In genomic region chr6:29722773-29723665, GRCh38 we compare ENCODE assay signal across 8 cellular contexts. TPM values are rescaled to one million over a fixed set of nuclear protein-coding genes. Genes with fewer than 3 reads are reported as not detected.
DNase-seq lines count a peak whose midpoint lies in the region; ATAC-seq and TF ChIP-seq lines count a peak whose summit lies in the region.

Gene HLA-F, plus strand, starts transcription at chr6:29723434. Its CDS starts 30 bp downstream, at chr6:29723464.

- ATAC-seq in HG03159 (IDR thresholded peaks at IDR 0.05; ENCODE audit: unreplicated experiment) (peak; percentile 87), natural killer cell (peak; percentile 80 to 91 (median 86))
- ATAC-seq in stimulated activated memory B cell treated with anti-CD40 and anti-IgM and Interleukin-4, amounts not matched to agents 10 μg/mL and 1 μg/mL and 100 μg/mL, for 72 hours: peak; percentile 98

- peaks cover 46% of the 10 kb centered on the region for H3K4me1 Mint-ChIP-seq in activated T-helper 2 cell treated with anti-CD3 and anti-CD28 coated beads, Interferon-gamma antibody, Interleukin-2, Interleukin-4, amounts not matched to agents 10 μg/mL and 5 μg/mL and 100 μg/mL, durations not matched to agents 14 hours and 24 hours and 36 hours (ENCODE audit: low read depth)
- H3K4me1 Mint-ChIP-seq in natural killer cell: peaks cover 47 to 62% of the 10 kb centered on the region in 2 donors
- H3K4me1 Mint-ChIP-seq in stimulated activated memory B cell treated with anti-CD40 and anti-IgM and Interleukin-4, amounts not matched to agents 10 μg/mL and 1 μg/mL and 100 μg/mL, for 72 hours: peaks cover 50% of the 10 kb centered on the region

- H3K4me3 ChIP-seq in AG09309 (ENCODE audit: control insufficient read depth, low read depth, low read length): peak within 1 kb of the TSS; percentile 76

- peaks cover 48% of the 10 kb centered on the region for H3K36me3 Mint-ChIP-seq in activated T-helper 2 cell treated with anti-CD3 and anti-CD28 coated beads, Interferon-gamma antibody, Interleukin-2, Interleukin-4, amounts not matched to agents 10 μg/mL and 5 μg/mL and 100 μg/mL, durations not matched to agents 14 hours and 24 hours and 36 hours (ENCODE audit: low read depth)
- peaks cover 26% of the 10 kb centered on the region for H3K36me3 Mint-ChIP-seq in natural killer cell
- H3K36me3 Mint-ChIP-seq in stimulated activated memory B cell treated with anti-CD40 and anti-IgM and Interleukin-4, amounts not matched to agents 10 μg/mL and 1 μg/mL and 100 μg/mL, for 72 hours: peaks cover 47% of the 10 kb centered on the region

- no peaks in the 10 kb centered on the region for H3K9me3 Mint-ChIP-seq in activated T-helper 2 cell treated with anti-CD3 and anti-CD28 coated beads, Interferon-gamma antibody, Interleukin-2, Interleukin-4, amounts not matched to agents 10 μg/mL and 5 μg/mL and 100 μg/mL, durations not matched to agents 14 hours and 24 hours and 36 hours
- no peaks in the 10 kb centered on the region for H3K9me3 Mint-ChIP-seq in natural killer cell
- no peaks in the 10 kb centered on the region for H3K9me3 Mint-ChIP-seq in stimulated activated memory B cell treated with anti-CD40 and anti-IgM and Interleukin-4, amounts not matched to agents 10 μg/mL and 1 μg/mL and 100 μg/mL, for 72 hours

- peak; percentile 4 for TF ChIP-seq CTCF in AG09309 (IDR thresholded peaks at IDR 0.05; ENCODE audit: control insufficient read depth, insufficient read depth, low read depth, low read length, missing control alignments)
- TF ChIP-seq CTCF in natural killer cell (IDR thresholded peaks at IDR 0.05): no peak

- peak; percentile 46 for DNase-seq in AG09309 (ENCODE audit: low read depth)
- DNase-seq in OCI-M1 (lab: John Stamatoyannopoulos, UW): peak; percentile 95
- DNase-seq in activated T-helper 2 cell treated with anti-CD3 and anti-CD28 coated beads, Interferon-gamma antibody, Interleukin-2, Interleukin-4, amounts not matched to agents 10 μg/mL and 5 μg/mL and 100 μg/mL, durations not matched to agents 14 hours and 24 hours and 36 hours (ENCODE audit: low spot score): peak; percentile 77
- peak; percentile 84 for DNase-seq in fibroblast of peridontal ligament (ENCODE audit: extremely low read depth)
- DNase-seq in natural killer cell: peak; percentile 81

- H3K27ac Mint-ChIP-seq in activated T-helper 2 cell treated with anti-CD3 and anti-CD28 coated beads, Interferon-gamma antibody, Interleukin-2, Interleukin-4, amounts not matched to agents 10 μg/mL and 5 μg/mL and 100 μg/mL, durations not matched to agents 14 hours and 24 hours and 36 hours: peak within 1 kb of the TSS; percentile 89
- H3K27ac Mint-ChIP-seq in natural killer cell: peak within 1 kb of the TSS; percentile 79 to 94
- H3K27ac Mint-ChIP-seq in stimulated activated memory B cell treated with anti-CD40 and anti-IgM and Interleukin-4, amounts not matched to agents 10 μg/mL and 1 μg/mL and 100 μg/mL, for 72 hours: peak within 1 kb of the TSS; percentile 96

- H3K4me3 Mint-ChIP-seq in activated T-helper 2 cell treated with anti-CD3 and anti-CD28 coated beads, Interferon-gamma antibody, Interleukin-2, Interleukin-4, amounts not matched to agents 10 μg/mL and 5 μg/mL and 100 μg/mL, durations not matched to agents 14 hours and 24 hours and 36 hours (ENCODE audit: low read depth): peak within 1 kb of the TSS; percentile 89
- H3K4me3 Mint-ChIP-seq in natural killer cell: peak within 1 kb of the TSS; percentile 94
- peak within 1 kb of the TSS; percentile 92 for H3K4me3 Mint-ChIP-seq in stimulated activated memory B cell treated with anti-CD40 and anti-IgM and Interleukin-4, amounts not matched to agents 10 μg/mL and 1 μg/mL and 100 μg/mL, for 72 hours

- in situ Hi-C loops in GM18951 (cut with MboI; ENCODE audit: low sequenced_read_pairs, unreplicated experiment): no loop called here

- H3K27me3 Mint-ChIP-seq in activated T-helper 2 cell treated with anti-CD3 and anti-CD28 coated beads, Interferon-gamma antibody, Interleukin-2, Interleukin-4, amounts not matched to agents 10 μg/mL and 5 μg/mL and 100 μg/mL, durations not matched to agents 14 hours and 24 hours and 36 hours (ENCODE audit: low read depth): no peaks in the 10 kb centered on the region
- no peaks in the 10 kb centered on the region for H3K27me3 Mint-ChIP-seq in natural killer cell (ENCODE audit: low read depth in 2 of 2)
- H3K27me3 Mint-ChIP-seq in stimulated activated memory B cell treated with anti-CD40 and anti-IgM and Interleukin-4, amounts not matched to agents 10 μg/mL and 1 μg/mL and 100 μg/mL, for 72 hours: no peaks in the 10 kb centered on the region

- peak; percentile 68 for TF ChIP-seq POLR2A in GM18951 (IDR thresholded peaks at IDR 0.05; ENCODE audit: extremely low read depth, insufficient read depth, insufficient read length)

- intact Hi-C loops in activated T-helper 2 cell treated with anti-CD3 and anti-CD28 coated beads, Interferon-gamma antibody, Interleukin-2, Interleukin-4, amounts not matched to agents 10 μg/mL and 5 μg/mL and 100 μg/mL, durations not matched to agents 14 hours and 24 hours and 36 hours (cut with micrococcal nuclease): loop anchor here (10.0 kb wide), 2 partner anchors 68 to 242 kb away; partner anchors contain the start of gene MOG
- intact Hi-C loops in natural killer cell (cut with micrococcal nuclease): loop anchor here (10.0 kb wide), 1 partner anchor 222 kb away; the partner anchor contains the start of gene HLA-A

RNA-seq across cellular contexts. Expression of gene HLA-F, which starts in this region (rescaled TPM):
- 266 and 278 TPM in 2 replicates for total RNA-seq in activated T-helper 2 cell treated with anti-CD3 and anti-CD28 coated beads, Interferon-gamma antibody, Interleukin-2, Interleukin-4, amounts not matched to agents 10 μg/mL and 5 μg/mL and 100 μg/mL, durations not matched to agents 14 hours and 24 hours and 36 hours
- total RNA-seq in natural killer cell: 1,000 to 10,000 TPM; 1,031 to 1,621 (median 1,125) TPM

Comparison
In these comparisons a context has a peak if more than half of its experiments do, and no peak if none do; other contexts are left out.
1. Peak in every context shown above with its lines: DNase-seq, ATAC-seq and H3K4me3 ChIP-seq.